Comparison of ENCODE assay signal across 1 cellular context in genomic region chr13:108895220-108895704, GRCh38.
TF ChIP-seq lines count a peak whose summit lies in the region.

No MANE protein-coding gene starts in this region.

TF ChIP-seq in H1, 55 proteins besides CTCF, POLR2A, EP300 and RAD21 (continued from another document):
- TF ChIP-seq RBBP5 (IDR thresholded peaks at IDR 0.05; ENCODE audit: borderline replicate concordance, low read depth, low read length) (no peak), SP2 (IDR thresholded peaks at IDR 0.05; ENCODE audit: low read length) (no peak), EGR1 (IDR thresholded peaks at IDR 0.05; ENCODE audit: borderline replicate concordance, low read depth, low read length) (no peak), CHD1 (IDR thresholded peaks at IDR 0.05; ENCODE audit: low read depth, low read length) (no peak)
TF ChIP-seq in H1: peak in this region for 0.
